Comparison of ENCODE assay signal across 20 cellular contexts in genomic region chr6:18055098-18055497, GRCh38.
"Had no signal": no experiment of that assay in that cellular context is flagged by ENCODE, and none has a peak within 500 bp of the region (broad histone marks: within the 10 kb centered on the region; RNA-seq: fewer than 3 reads in every experiment).

No MANE protein-coding gene starts in this region.

- H3K27me3 ChIP-seq: colonic mucosa, esophagus muscularis mucosa, foreskin keratinocyte, gastroesophageal sphincter, heart left ventricle, hepatocyte, left lung had no signal

- DNase-seq: colonic mucosa; cortex of kidney; effector memory CD4-positive, alpha-beta T cell; foreskin keratinocyte; heart left ventricle; hypothalamus; immature natural killer cell; islet precursor cell; left cardiac atrium; left lung; left ventricle myocardium superior; lower lobe of right lung; mesenchymal stem cell; mucosa of descending colon; naive B cell had no signal

- FAIRE-seq: endothelial cell of umbilical vein, frontal cortex had no signal

- H3K9me3 ChIP-seq: colonic mucosa, esophagus muscularis mucosa, gastroesophageal sphincter, heart left ventricle, left lung, lower lobe of right lung, mucosa of descending colon had no signal

- H3K79me2 ChIP-seq: hepatocyte had no signal

- H3K36me3 ChIP-seq: colonic mucosa, esophagus muscularis mucosa, gastroesophageal sphincter, heart left ventricle, left lung, lower lobe of right lung had no signal

- H3K4me1 ChIP-seq: left lung, lower lobe of right lung had no signal

- H3K27ac ChIP-seq: colonic mucosa, esophagus muscularis mucosa, gastroesophageal sphincter, heart left ventricle, hepatocyte, left lung, lower lobe of right lung had no signal

- H3K4me3 ChIP-seq: colonic mucosa, esophagus muscularis mucosa, gastroesophageal sphincter, heart left ventricle, hepatocyte, left lung, lower lobe of right lung, mucosa of descending colon had no signal

- H3K4me2 ChIP-seq: hepatocyte had no signal

- ATAC-seq: gastroesophageal sphincter, heart left ventricle, left cardiac atrium, left lung, left ventricle myocardium superior, lower lobe of right lung, mucosa of descending colon had no signal

- H2AFZ ChIP-seq: hepatocyte had no signal
